In the genomic region with DNA sequence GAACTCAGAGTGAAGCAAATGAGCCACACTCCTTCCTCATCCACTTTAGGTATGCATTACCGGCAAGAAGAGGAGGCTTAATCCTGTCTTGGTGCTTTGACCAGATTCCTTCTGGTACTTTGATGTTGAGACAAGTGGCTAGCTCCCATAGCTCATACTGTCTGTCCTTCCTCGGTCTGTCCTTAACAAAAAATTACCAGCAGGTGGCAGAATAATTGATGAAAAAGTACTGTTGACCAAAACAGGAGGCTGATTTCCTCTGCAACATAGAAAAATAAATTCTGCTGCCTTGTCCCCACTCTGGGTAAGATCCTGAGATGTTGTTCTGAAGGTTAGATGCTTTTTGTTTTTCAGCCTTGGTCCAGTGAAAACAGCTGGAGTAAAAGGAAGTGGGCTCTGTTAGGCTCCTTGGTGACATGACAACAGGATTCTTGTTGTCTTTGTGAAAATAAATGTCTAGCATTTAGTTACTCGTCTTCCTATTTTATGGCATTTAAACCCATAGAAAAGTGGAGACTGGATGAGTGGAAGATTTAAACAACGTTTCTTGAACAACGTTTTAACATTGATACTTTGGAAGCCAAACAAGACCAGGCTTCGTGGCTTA, we compare ENCODE assay signal across 9 cellular contexts. TPM values are rescaled to one million over a fixed set of nuclear protein-coding genes. Genes with fewer than 3 reads are reported as not detected.
DNase-seq lines count a peak whose midpoint lies in the region; TF ChIP-seq lines count a peak whose summit lies in the region.
"Had no signal": no experiment of that assay in that cellular context is flagged by ENCODE, and none has a peak within 500 bp of the region (broad histone marks: within the 10 kb centered on the region; RNA-seq: fewer than 3 reads in every experiment).

No MANE protein-coding gene starts in this region.

- WGBS in tibial nerve, 2 donors = 53% methylated on average over 6 of the region's 6 CpGs
- WGBS in lower leg skin, 2 donors = 56 to 57% methylated on average over 6 of the region's 6 CpGs

- no peak overlapping the region for H3K4me3 ChIP-seq in MM.1S (ENCODE audit: low read length)
- H3K4me3 ChIP-seq in tibial nerve = no peak overlapping the region
- no peak overlapping the region for H3K4me3 ChIP-seq in lower leg skin (ENCODE audit: low read depth, poor library complexity, severe bottlenecking)

- peaks cover 36% of the 10 kb centered on the region for H3F3A ChIP-seq in MM.1S (ENCODE audit: insufficient read depth, low read length)

- 0 out of 2 replicates have a peak overlapping the region, but pooled peaks have one; percentile 32 for H2AFZ ChIP-seq in MM.1S (ENCODE audit: low read length)

- TF ChIP-seq CTCF in MM.1S (IDR thresholded peaks at IDR 0.05; ENCODE audit: low read length) (peak; percentile 77), tibial nerve (IDR thresholded peaks at IDR 0.05) (peak in 4 of 5 experiments; percentile 31 to 62 (median 44)), lower leg skin (IDR thresholded peaks at IDR 0.05) (no peak)

- H3K9me2 ChIP-seq in MM.1S (replicated peaks; ENCODE audit: insufficient read depth, low read length) = no peaks in the 10 kb centered on the region

- H3K9me3 ChIP-seq in MM.1S (replicated peaks; ENCODE audit: insufficient read depth, low read length) = no peaks in the 10 kb centered on the region
- no peaks in the 10 kb centered on the region for H3K9me3 ChIP-seq in tibial nerve

- TF ChIP-seq EP300 in tibial nerve (IDR thresholded peaks at IDR 0.05) = no peak

- H3K36me3 ChIP-seq in MM.1S (replicated peaks; ENCODE audit: insufficient read depth, low read length) (no peaks in the 10 kb centered on the region), tibial nerve (no peaks in the 10 kb centered on the region)

- H3K4me1 ChIP-seq in MM.1S (ENCODE audit: low read length) (peaks cover 27% of the 10 kb centered on the region), tibial nerve (peaks cover 0 to 29% (median 6%) of the 10 kb centered on the region in 4 donors)

- no peaks in the 10 kb centered on the region for H3K79me2 ChIP-seq in MM.1S (ENCODE audit: low read length)

- H3K27ac ChIP-seq in MM.1S (ENCODE audit: low read length) = no peak overlapping the region
- H3K27ac ChIP-seq in tibial nerve = peak overlapping the region in 3 of 4 donors; percentile 8 to 78 (median 70)

- TF ChIP-seq POLR2A in tibial nerve (IDR thresholded peaks at IDR 0.05) (no peak), lower leg skin (IDR thresholded peaks at IDR 0.05) (no peak)

- H4K20me1 ChIP-seq in MM.1S (ENCODE audit: insufficient read depth, low read length) = no peaks in the 10 kb centered on the region

- peak; percentile 48 for DNase-seq in NCI-H2107 treated with DMSO at 0.1 percent for 48 hours (lab: John Stamatoyannopoulos, UW; ENCODE audit: unreplicated experiment)
- no peak for DNase-seq in NCI-H2107 (lab: John Stamatoyannopoulos, UW)
- DNase-seq in MM.1S = peak; percentile 78
- DNase-seq in SKM-1 treated with dmso at 0.1 percent for 144 hours (lab: John Stamatoyannopoulos, UW; ENCODE audit: unreplicated experiment) = peak; percentile 68
- peak; percentile 60 for DNase-seq in glomerular visceral epithelial cell (ENCODE audit: extremely low spot score)
- no peak for DNase-seq in tibial nerve (ENCODE audit: low spot score in 2 of 2)
- no peak for DNase-seq in lower leg skin (ENCODE audit: low spot score in 2 of 2)
- no peak for DNase-seq in HuH-7 (ENCODE audit: low spot score)

- H3K9ac ChIP-seq in MM.1S (ENCODE audit: low read length) = no peak overlapping the region

- H3K4me2 ChIP-seq in MM.1S (ENCODE audit: low read depth, low read length) = peak overlapping the region; percentile 1; the same call in 1 of the 2 replicates

- H3K27me3 ChIP-seq in MM.1S (replicated peaks; ENCODE audit: insufficient read depth, low read length) (no peaks in the 10 kb centered on the region), tibial nerve (no peaks in the 10 kb centered on the region)

- intact Hi-C loops in lower leg skin (cut with DNase I; ENCODE audit: low total_unique reads) = no loop called here

RNA-seq across cellular contexts. Expression of gene HJV, which starts 11.2 kb away (rescaled TPM):
- total RNA-seq in tibial nerve (not detected), lower leg skin (not detected)
- total RNA-seq: CD8-positive, alpha-beta memory T cell had no signal

RNA-seq across cellular contexts. Expression of gene TXNIP, which starts 36.3 kb away (rescaled TPM):
- total RNA-seq in tibial nerve (1,000 to 10,000 TPM; 1,863 to 2,525 (median 2,185) TPM), lower leg skin (1,000 to 10,000 TPM; 2,445 to 6,877 (median 3,895) TPM)

Comparison
In these comparisons a context has a peak if more than half of its experiments do, and no peak if none do; other contexts are left out.
1. DNase-seq: peak in NCI-H2107 treated with DMSO at 0.1 percent for 48 hours (single experiment), MM.1S (single experiment), SKM-1 treated with dmso at 0.1 percent for 144 hours (single experiment) and glomerular visceral epithelial cell (single experiment); none in NCI-H2107 (single experiment), tibial nerve (0 of 2), lower leg skin (0 of 2) and HuH-7 (single experiment).
2. CTCF ChIP-seq: peak in MM.1S (single experiment) and tibial nerve (4 of 5); none in lower leg skin (0 of 3).